In the genomic region with DNA sequence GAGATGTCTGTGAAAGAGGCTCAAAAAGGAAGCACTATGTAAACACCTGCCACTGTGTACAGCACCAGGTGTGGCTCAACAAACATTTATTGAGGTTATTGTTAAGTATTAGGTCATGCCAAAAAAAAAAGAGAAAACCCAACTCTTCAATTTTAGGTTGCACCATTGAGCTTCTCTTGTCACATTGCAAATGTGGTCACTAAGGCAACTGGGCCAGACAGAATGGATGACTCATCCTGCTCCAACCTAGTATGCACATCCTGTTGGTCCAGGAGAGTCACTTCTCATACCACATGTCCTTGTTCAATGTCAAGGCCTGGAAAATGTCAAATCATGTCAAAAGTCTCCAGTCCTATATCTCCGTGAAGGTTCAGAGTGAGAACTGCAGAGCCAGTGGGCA, we compare ENCODE assay signal across 1 cellular context.
TF ChIP-seq lines count a peak whose summit lies in the region.

No MANE protein-coding gene starts in this region.

TF ChIP-seq in K562, 482 proteins besides CTCF, POLR2A, EP300 and RAD21 (continued from another document and continues in another):
- peak; percentile 95 for TF ChIP-seq JUN (IDR thresholded peaks at IDR 0.05; ENCODE audit: borderline replicate concordance, low read depth, low read length)
- no peak for TF ChIP-seq JUN (CRISPR knock-in tag; IDR thresholded peaks at IDR 0.05; ENCODE audit: borderline replicate concordance)
- TF ChIP-seq CTBP1 (IDR thresholded peaks at IDR 0.05; ENCODE audit: borderline replicate concordance): peak; percentile 92
- no peak for TF ChIP-seq CEBPG (CRISPR knock-in tag; IDR thresholded peaks at IDR 0.05)
- peak; percentile 67 to 68 for TF ChIP-seq CEBPG (tag; conservative IDR thresholded peaks at IDR 0.05 in 1 of 2, IDR thresholded peaks at IDR 0.05 in 1 of 2)
- TF ChIP-seq RB1 (IDR thresholded peaks at IDR 0.05; ENCODE audit: low read depth): no peak
- peak in 1 of 2 experiments; percentile 86; a peak in 2 of 4 replicates for TF ChIP-seq RCOR1 (IDR thresholded peaks at IDR 0.05; ENCODE audit: borderline replicate concordance in 1 of 2, low read depth in 2 of 2, low read length in 2 of 2)
- TF ChIP-seq NR2C2 (CRISPR knock-in tag; IDR thresholded peaks at IDR 0.05): no peak
- no peak; the same call in 1 of the 2 replicates for TF ChIP-seq NR2C2 (tag; IDR thresholded peaks at IDR 0.05)
- TF ChIP-seq, protein P1, sequence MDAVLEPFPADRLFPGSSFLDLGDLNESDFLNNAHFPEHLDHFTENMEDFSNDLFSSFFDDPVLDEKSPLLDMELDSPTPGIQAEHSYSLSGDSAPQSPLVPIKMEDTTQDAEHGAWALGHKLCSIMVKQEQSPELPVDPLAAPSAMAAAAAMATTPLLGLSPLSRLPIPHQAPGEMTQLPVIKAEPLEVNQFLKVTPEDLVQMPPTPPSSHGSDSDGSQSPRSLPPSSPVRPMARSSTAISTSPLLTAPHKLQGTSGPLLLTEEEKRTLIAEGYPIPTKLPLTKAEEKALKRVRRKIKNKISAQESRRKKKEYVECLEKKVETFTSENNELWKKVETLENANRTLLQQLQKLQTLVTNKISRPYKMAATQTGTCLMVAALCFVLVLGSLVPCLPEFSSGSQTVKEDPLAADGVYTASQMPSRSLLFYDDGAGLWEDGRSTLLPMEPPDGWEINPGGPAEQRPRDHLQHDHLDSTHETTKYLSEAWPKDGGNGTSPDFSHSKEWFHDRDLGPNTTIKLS (IDR thresholded peaks at IDR 0.05; ENCODE audit: borderline replicate concordance, low read depth): no peak
- peak; percentile 98 for TF ChIP-seq ATF3 (IDR thresholded peaks at IDR 0.05)
- TF ChIP-seq ATF3 (CRISPR knock-in tag; conservative IDR thresholded peaks at IDR 0.05): peak; percentile 80
- no peak for TF ChIP-seq PRMT5 (CRISPR knock-in tag; IDR thresholded peaks at IDR 0.05)
- no peak for TF ChIP-seq KLF16 (IDR thresholded peaks at IDR 0.05)
- peak in 1 of 2 experiments; percentile 49; a peak in 1 of 4 replicates for TF ChIP-seq KDM1A (IDR thresholded peaks at IDR 0.05)
- TF ChIP-seq SIN3A (IDR thresholded peaks at IDR 0.05; ENCODE audit: borderline replicate concordance in 2 of 2, control insufficient read depth in 1 of 2, low read depth in 2 of 2, low read length in 2 of 2): no peak
- TF ChIP-seq MAFK (IDR thresholded peaks at IDR 0.05; ENCODE audit: low read length): no peak
- no peak for TF ChIP-seq TAF1 (IDR thresholded peaks at IDR 0.05; ENCODE audit: control insufficient read depth, extremely low read depth, insufficient read depth, low read length, severe bottlenecking)
- no peak for TF ChIP-seq U2AF1 (optimal IDR thresholded peaks at IDR 0.05; ENCODE audit: low read depth, low read length)
- peak; percentile 50; the same call in 1 of the 2 replicates for TF ChIP-seq SMARCE1 (IDR thresholded peaks at IDR 0.05)
- peak; percentile 67 for TF ChIP-seq ETV1 (tag; conservative IDR thresholded peaks at IDR 0.05; ENCODE audit: low read depth)
- TF ChIP-seq SMAD4 (CRISPR knock-in tag; conservative IDR thresholded peaks at IDR 0.05): 0 out of 2 replicates have a peak, but pooled peaks have one; percentile 31
- peak; percentile 98 for TF ChIP-seq JUND (IDR thresholded peaks at IDR 0.05; ENCODE audit: borderline replicate concordance, low read depth, low read length)
- TF ChIP-seq JUND (tag; IDR thresholded peaks at IDR 0.05; ENCODE audit: borderline replicate concordance, low read depth, low read length): peak; percentile 98
- TF ChIP-seq, protein P2, sequence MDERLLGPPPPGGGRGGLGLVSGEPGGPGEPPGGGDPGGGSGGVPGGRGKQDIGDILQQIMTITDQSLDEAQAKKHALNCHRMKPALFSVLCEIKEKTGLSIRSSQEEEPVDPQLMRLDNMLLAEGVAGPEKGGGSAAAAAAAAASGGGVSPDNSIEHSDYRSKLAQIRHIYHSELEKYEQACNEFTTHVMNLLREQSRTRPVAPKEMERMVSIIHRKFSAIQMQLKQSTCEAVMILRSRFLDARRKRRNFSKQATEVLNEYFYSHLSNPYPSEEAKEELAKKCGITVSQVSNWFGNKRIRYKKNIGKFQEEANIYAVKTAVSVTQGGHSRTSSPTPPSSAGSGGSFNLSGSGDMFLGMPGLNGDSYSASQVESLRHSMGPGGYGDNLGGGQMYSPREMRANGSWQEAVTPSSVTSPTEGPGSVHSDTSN (CRISPR knock-in tag; IDR thresholded peaks at IDR 0.05; ENCODE audit: low read depth): no peak
- TF ChIP-seq, protein P2 (tag; conservative IDR thresholded peaks at IDR 0.05; ENCODE audit: low read depth): 0 out of 2 replicates have a peak, but pooled peaks have one; percentile 31
- TF ChIP-seq RBM25 (IDR thresholded peaks at IDR 0.05; ENCODE audit: low read depth, low read length, severe bottlenecking): no peak
- TF ChIP-seq ARID1B (IDR thresholded peaks at IDR 0.05): peak; percentile 32; the same call in 1 of the 2 replicates
- TF ChIP-seq, protein P3, sequence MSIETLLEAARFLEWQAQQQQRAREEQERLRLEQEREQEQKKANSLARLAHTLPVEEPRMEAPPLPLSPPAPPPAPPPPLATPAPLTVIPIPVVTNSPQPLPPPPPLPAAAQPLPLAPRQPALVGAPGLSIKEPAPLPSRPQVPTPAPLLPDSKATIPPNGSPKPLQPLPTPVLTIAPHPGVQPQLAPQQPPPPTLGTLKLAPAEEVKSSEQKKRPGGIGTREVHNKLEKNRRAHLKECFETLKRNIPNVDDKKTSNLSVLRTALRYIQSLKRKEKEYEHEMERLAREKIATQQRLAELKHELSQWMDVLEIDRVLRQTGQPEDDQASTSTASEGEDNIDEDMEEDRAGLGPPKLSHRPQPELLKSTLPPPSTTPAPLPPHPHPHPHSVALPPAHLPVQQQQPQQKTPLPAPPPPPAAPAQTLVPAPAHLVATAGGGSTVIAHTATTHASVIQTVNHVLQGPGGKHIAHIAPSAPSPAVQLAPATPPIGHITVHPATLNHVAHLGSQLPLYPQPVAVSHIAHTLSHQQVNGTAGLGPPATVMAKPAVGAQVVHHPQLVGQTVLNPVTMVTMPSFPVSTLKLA (conservative IDR thresholded peaks at IDR 0.05): 0 out of 4 replicates have a peak, but pooled peaks of 1 of the 2 experiments have one; percentile 28
- TF ChIP-seq ZNF57 (CRISPR knock-in tag; IDR thresholded peaks at IDR 0.05): no peak
- TF ChIP-seq ELK3 (CRISPR knock-in tag; IDR thresholded peaks at IDR 0.05): no peak
- TF ChIP-seq MAX (CRISPR knock-in tag; IDR thresholded peaks at IDR 0.05): no peak
- 0 out of 2 replicates have a peak, but pooled peaks have one; percentile 9 for TF ChIP-seq MAFF (IDR thresholded peaks at IDR 0.05; ENCODE audit: low read length)
- peak; percentile 75 for TF ChIP-seq MAFG (tag; conservative IDR thresholded peaks at IDR 0.05)
- peak; percentile 58; the same call in 1 of the 2 replicates for TF ChIP-seq ATF7 (IDR thresholded peaks at IDR 0.05)
- TF ChIP-seq ZBTB8A (IDR thresholded peaks at IDR 0.05; ENCODE audit: partially characterized antibody): no peak
- no peak for TF ChIP-seq MIER1 (IDR thresholded peaks at IDR 0.05; ENCODE audit: low read depth)
- peak; percentile 20; the same call in 1 of the 2 replicates for TF ChIP-seq L3MBTL2 (IDR thresholded peaks at IDR 0.05)
- TF ChIP-seq, protein P4, sequence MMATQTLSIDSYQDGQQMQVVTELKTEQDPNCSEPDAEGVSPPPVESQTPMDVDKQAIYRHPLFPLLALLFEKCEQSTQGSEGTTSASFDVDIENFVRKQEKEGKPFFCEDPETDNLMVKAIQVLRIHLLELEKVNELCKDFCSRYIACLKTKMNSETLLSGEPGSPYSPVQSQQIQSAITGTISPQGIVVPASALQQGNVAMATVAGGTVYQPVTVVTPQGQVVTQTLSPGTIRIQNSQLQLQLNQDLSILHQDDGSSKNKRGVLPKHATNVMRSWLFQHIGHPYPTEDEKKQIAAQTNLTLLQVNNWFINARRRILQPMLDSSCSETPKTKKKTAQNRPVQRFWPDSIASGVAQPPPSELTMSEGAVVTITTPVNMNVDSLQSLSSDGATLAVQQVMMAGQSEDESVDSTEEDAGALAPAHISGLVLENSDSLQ (IDR thresholded peaks at IDR 0.05): peak; percentile 75
- TF ChIP-seq ZNF707 (CRISPR knock-in tag; conservative IDR thresholded peaks at IDR 0.05): no peak
- TF ChIP-seq ZNF347 (CRISPR knock-in tag; IDR thresholded peaks at IDR 0.05; ENCODE audit: low read depth): no peak
- TF ChIP-seq C11orf30 (IDR thresholded peaks at IDR 0.05; ENCODE audit: low read depth): peak; percentile 80
- no peak for TF ChIP-seq SREBF2 (CRISPR knock-in tag; IDR thresholded peaks at IDR 0.05)
- TF ChIP-seq ADNP (tag; IDR thresholded peaks at IDR 0.05): no peak
- TF ChIP-seq NFE2L1 (tag; IDR thresholded peaks at IDR 0.05; ENCODE audit: borderline replicate concordance, low read depth): no peak
- peak; percentile 68 for TF ChIP-seq CEBPB (tag; IDR thresholded peaks at IDR 0.05)
- 0 out of 2 replicates have a peak, but pooled peaks have one; percentile 34 for TF ChIP-seq GABPA (tag; conservative IDR thresholded peaks at IDR 0.05; ENCODE audit: low read depth)
- TF ChIP-seq JUNB (CRISPR knock-in tag; conservative IDR thresholded peaks at IDR 0.05): peak; percentile 78
- TF ChIP-seq MED1 (CRISPR knock-in tag; IDR thresholded peaks at IDR 0.05; ENCODE audit: borderline replicate concordance): no peak
- peak; percentile 89 for TF ChIP-seq RFX1 (IDR thresholded peaks at IDR 0.05)
- TF ChIP-seq NFE2 (IDR thresholded peaks at IDR 0.05; ENCODE audit: low read depth): peak; percentile 75
- TF ChIP-seq FOS (IDR thresholded peaks at IDR 0.05; ENCODE audit: extremely low read depth, insufficient read length): peak; percentile 70
- peak; percentile 61; the same call in 1 of the 2 replicates for TF ChIP-seq MXI1 (IDR thresholded peaks at IDR 0.05; ENCODE audit: low read depth, low read length)
- no peak for TF ChIP-seq GATA2 (CRISPR knock-in tag; IDR thresholded peaks at IDR 0.05)
- TF ChIP-seq STAG1 (CRISPR knock-in tag; IDR thresholded peaks at IDR 0.05; ENCODE audit: borderline replicate concordance): no peak
- TF ChIP-seq SMARCA4 (IDR thresholded peaks at IDR 0.05): peak; percentile 49; the same call in 1 of the 2 replicates
- TF ChIP-seq SRSF1 (IDR thresholded peaks at IDR 0.05; ENCODE audit: low read depth, low read length): no peak
- TF ChIP-seq PTRF (tag; IDR thresholded peaks at IDR 0.05): no peak
- TF ChIP-seq, protein P5, sequence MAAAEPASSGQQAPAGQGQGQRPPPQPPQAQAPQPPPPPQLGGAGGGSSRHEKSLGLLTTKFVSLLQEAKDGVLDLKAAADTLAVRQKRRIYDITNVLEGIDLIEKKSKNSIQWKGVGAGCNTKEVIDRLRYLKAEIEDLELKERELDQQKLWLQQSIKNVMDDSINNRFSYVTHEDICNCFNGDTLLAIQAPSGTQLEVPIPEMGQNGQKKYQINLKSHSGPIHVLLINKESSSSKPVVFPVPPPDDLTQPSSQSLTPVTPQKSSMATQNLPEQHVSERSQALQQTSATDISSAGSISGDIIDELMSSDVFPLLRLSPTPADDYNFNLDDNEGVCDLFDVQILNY (CRISPR knock-in tag; IDR thresholded peaks at IDR 0.05): no peak
- TF ChIP-seq, protein P6, sequence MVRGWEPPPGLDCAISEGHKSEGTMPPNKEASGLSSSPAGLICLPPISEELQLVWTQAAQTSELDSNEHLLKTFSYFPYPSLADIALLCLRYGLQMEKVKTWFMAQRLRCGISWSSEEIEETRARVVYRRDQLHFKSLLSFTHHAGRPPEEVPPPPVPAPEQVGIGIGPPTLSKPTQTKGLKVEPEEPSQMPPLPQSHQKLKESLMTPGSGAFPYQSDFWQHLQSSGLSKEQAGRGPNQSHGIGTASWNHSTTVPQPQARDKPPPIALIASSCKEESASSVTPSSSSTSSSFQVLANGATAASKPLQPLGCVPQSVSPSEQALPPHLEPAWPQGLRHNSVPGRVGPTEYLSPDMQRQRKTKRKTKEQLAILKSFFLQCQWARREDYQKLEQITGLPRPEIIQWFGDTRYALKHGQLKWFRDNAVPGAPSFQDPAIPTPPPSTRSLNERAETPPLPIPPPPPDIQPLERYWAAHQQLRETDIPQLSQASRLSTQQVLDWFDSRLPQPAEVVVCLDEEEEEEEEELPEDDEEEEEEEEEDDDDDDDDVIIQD (CRISPR knock-in tag; IDR thresholded peaks at IDR 0.05): no peak
- TF ChIP-seq MBD1 (CRISPR knock-in tag; IDR thresholded peaks at IDR 0.05): no peak
- no peak for TF ChIP-seq GABPB2 (CRISPR knock-in tag; conservative IDR thresholded peaks at IDR 0.05)
